Comparison of ENCODE assay signal across 24 cellular contexts in genomic region chr7:141527076-141527475, GRCh38. TPM values are rescaled to one million over a fixed set of nuclear protein-coding genes. Genes with fewer than 3 reads are reported as not detected.
DNase-seq lines count a peak whose midpoint lies in the region; ATAC-seq, FAIRE-seq and TF ChIP-seq lines count a peak whose summit lies in the region.
"Had no signal": no experiment of that assay in that cellular context is flagged by ENCODE, and none has a peak within 500 bp of the region (broad histone marks: within the 10 kb centered on the region; RNA-seq: fewer than 3 reads in every experiment).

No MANE protein-coding gene starts in this region.

- no peaks in the 10 kb centered on the region for H3K36me3 ChIP-seq in HCT116 (ENCODE audit: control insufficient read depth in 1 of 2, insufficient read depth in 2 of 2, low read length in 2 of 2)
- H3K36me3 ChIP-seq: BLaER1 treated with 17β-estradiol and CSF1 and Interleukin-3, amounts not matched to agents 10 nM and 100 nM had no signal

- H4K20me1 ChIP-seq in HCT116 (ENCODE audit: insufficient read depth), result no peaks in the 10 kb centered on the region
- H4K20me1 ChIP-seq: BLaER1 treated with 17β-estradiol and CSF1 and Interleukin-3, amounts not matched to agents 10 nM and 100 nM had no signal

- RAD21 ChIA-PET in HCT116 (lab: Charles Lee; ENCODE audit: low non-redundant PET in 1 of 2, low total read pairs in 2 of 2, uncharacterized antibody in 2 of 2, unreplicated experiment in 2 of 2), result no interaction called here

- peak overlapping the region; percentile 29 for H3K27ac Mint-ChIP-seq in T-helper 17 cell
- H3K27ac Mint-ChIP-seq: B cell; CD4-positive, alpha-beta T cell; CD8-positive, alpha-beta T cell had no signal

- no peaks in the 10 kb centered on the region for H3K9me2 ChIP-seq in HCT116 (ENCODE audit: insufficient read depth)

- no peaks in the 10 kb centered on the region for H3K79me2 ChIP-seq in HCT116 (ENCODE audit: insufficient read depth, low read length)

- H3K27me3 Mint-ChIP-seq in T-helper 17 cell, result peaks cover 48% of the 10 kb centered on the region

- H3K4me1 ChIP-seq in A549, result no peaks in the 10 kb centered on the region
- H3K4me1 ChIP-seq in HCT116 (ENCODE audit: control insufficient read depth in 1 of 2, insufficient read depth in 2 of 2, low read length in 2 of 2), result no peaks in the 10 kb centered on the region
- H3K4me1 ChIP-seq: Caco-2 had no signal

- H3K4me3 ChIP-seq in A549 (no peak overlapping the region), HCT116 (replicated peaks in 1 of 2; ENCODE audit: low read depth in 1 of 2, low read length in 2 of 2) (no peak overlapping the region)
- H3K4me3 ChIP-seq: BLaER1 treated with 17β-estradiol and CSF1 and Interleukin-3, amounts not matched to agents 10 nM and 100 nM; GM12878 had no signal

- no peak overlapping the region for H3K27ac ChIP-seq in A549
- no peak overlapping the region for H3K27ac ChIP-seq in HCT116 (ENCODE audit: low read depth, low read length)
- H3K27ac ChIP-seq: BLaER1 treated with 17β-estradiol and CSF1 and Interleukin-3, amounts not matched to agents 10 nM and 100 nM; C4-2B had no signal

- peaks cover 26% of the 10 kb centered on the region for H3K27me3 ChIP-seq in HCT116 (ENCODE audit: insufficient read depth, low read length)
- H3K27me3 ChIP-seq: BLaER1 treated with 17β-estradiol and CSF1 and Interleukin-3, amounts not matched to agents 10 nM and 100 nM had no signal

- TF ChIP-seq EP300 in A549 (IDR thresholded peaks at IDR 0.05), result no peak

- TF ChIP-seq RAD21 in A549 (conservative IDR thresholded peaks at IDR 0.05 in 1 of 2, IDR thresholded peaks at IDR 0.05 in 1 of 2) (no peak), HCT116 (IDR thresholded peaks at IDR 0.05; ENCODE audit: low read depth) (no peak)

- H2AFZ ChIP-seq in HCT116 (ENCODE audit: low read depth, low read length, poor library complexity, severe bottlenecking), result no peak overlapping the region

- H3K36me3 Mint-ChIP-seq in T-helper 17 cell (ENCODE audit: low read depth), result no peaks in the 10 kb centered on the region
- H3K36me3 Mint-ChIP-seq: CD8-positive, alpha-beta T cell had no signal

- H3K4me3 Mint-ChIP-seq in T-helper 17 cell, result no peak overlapping the region
- H3K4me3 Mint-ChIP-seq: B cell; CD4-positive, alpha-beta T cell; CD8-positive, alpha-beta T cell had no signal

- no peak overlapping the region for H3K4me2 ChIP-seq in A549
- H3K4me2 ChIP-seq in HCT116 (ENCODE audit: low read length), result no peak overlapping the region
- H3K4me2 ChIP-seq: BLaER1 treated with 17β-estradiol and CSF1 and Interleukin-3, amounts not matched to agents 10 nM and 100 nM had no signal

- TF ChIP-seq CTCF in A549 (IDR thresholded peaks at IDR 0.05) (no peak), HCT116 (IDR thresholded peaks at IDR 0.05 in 2 of 3, conservative IDR thresholded peaks at IDR 0.05 in 1 of 3; ENCODE audit: borderline replicate concordance in 1 of 3, insufficient read depth in 1 of 3, low read depth in 2 of 3, low read length in 2 of 3) (no peak)

- BruUV-seq in HCT116 (replicated peaks; lab: Mats Ljungman, UMichigan), result no TSS peak

- CTCF ChIA-PET in A549 (lab: Yijun Ruan, JAX), result no interaction called here
- CTCF ChIA-PET in HCT116 (lab: Charles Lee), result no interaction called here

- POLR2A ChIA-PET in A549 (lab: Yijun Ruan, JAX), result no interaction called here
- POLR2A ChIA-PET in HCT116 (lab: Charles Lee), result no interaction called here

- DNase-seq in A549 (ENCODE audit: low read depth in 1 of 2, low spot score in 1 of 2) (peak in 1 of 2 experiments; percentile 19), HCT116 (ENCODE audit: low read depth, low spot score) (no peak), HT1080 (ENCODE audit: low read depth) (peak; percentile 22), T-helper 17 cell (no peak), putamen (ENCODE audit: low spot score) (no peak), GDM1 (lab: John Stamatoyannopoulos, UW) (no peak), ureter (ENCODE audit: low spot score) (no peak)
- DNase-seq: 8988T; AML-193; Caco-2; Calu3; CD4-positive, alpha-beta T cell; CD8-positive, alpha-beta T cell; DMS79 treated with DMSO at 0.1 percent for 48 hours had no signal

- ATAC-seq in A549, result peak; percentile 47 to 79; a peak in 3 of 6 replicates
- ATAC-seq in HCT116, result peak; percentile 63
- no peak for ATAC-seq in T-helper 17 cell
- ATAC-seq in HG03108 (IDR thresholded peaks at IDR 0.05; ENCODE audit: unreplicated experiment), result no peak
- ATAC-seq: CD8-positive, alpha-beta T cell; GM12878 had no signal

- TF ChIP-seq POLR2A in A549 (IDR thresholded peaks at IDR 0.05; ENCODE audit: low read length) (no peak), HCT116 (IDR thresholded peaks at IDR 0.05; ENCODE audit: borderline replicate concordance, extremely low read depth, insufficient read depth, insufficient read length) (no peak)

- WGBS in A549 (ENCODE audit: missing lambda C conversion rate), result 19% methylated on average over 4 of the region's 4 CpGs

- H3K9ac ChIP-seq in HCT116 (ENCODE audit: low read length), result no peak overlapping the region
- H3K9ac ChIP-seq: BLaER1 treated with 17β-estradiol and CSF1 and Interleukin-3, amounts not matched to agents 10 nM and 100 nM had no signal

- intact Hi-C loops in HCT116 (cut with micrococcal nuclease), result no loop called here

- H3K9me3 ChIP-seq in A549, result no peaks in the 10 kb centered on the region
- no peaks in the 10 kb centered on the region for H3K9me3 ChIP-seq in HCT116 (ENCODE audit: control insufficient read depth in 1 of 2, insufficient read depth in 1 of 2, low read depth in 1 of 2, low read length in 2 of 2)
- no peaks in the 10 kb centered on the region for H3K9me3 ChIP-seq in T-helper 17 cell (ENCODE audit: control insufficient read depth, low read length, poor library complexity, severe bottlenecking)
- H3K9me3 ChIP-seq: BLaER1 treated with 17β-estradiol and CSF1 and Interleukin-3, amounts not matched to agents 10 nM and 100 nM; Caco-2 had no signal

- no peak for FAIRE-seq in A549 (lab: Jason Lieb, UNC)
- FAIRE-seq: A204.1, D721Med, G401.6, GM12892, GM18507 had no signal

- H3K4me1 Mint-ChIP-seq in T-helper 17 cell, result no peaks in the 10 kb centered on the region
- H3K4me1 Mint-ChIP-seq: B cell had no signal

TF ChIP-seq in A549, 52 proteins besides CTCF, POLR2A, EP300 and RAD21:
- no peak for TF ChIP-seq NPAS2 (CRISPR knock-in tag; IDR thresholded peaks at IDR 0.05; ENCODE audit: borderline replicate concordance)
- TF ChIP-seq FOXS1 (CRISPR knock-in tag; IDR thresholded peaks at IDR 0.05), result no peak
- no peak for TF ChIP-seq RCOR1 (IDR thresholded peaks at IDR 0.05; ENCODE audit: low read depth, low read length)
- no peak for TF ChIP-seq GATA3 (IDR thresholded peaks at IDR 0.05; ENCODE audit: borderline replicate concordance)

TF ChIP-seq in HCT116, 20 proteins besides CTCF, POLR2A, EP300 and RAD21:
- TF ChIP-seq ZBTB33 (IDR thresholded peaks at IDR 0.05; ENCODE audit: extremely low read depth, insufficient replicate concordance, low read length), result no peak
- TF ChIP-seq MAX (IDR thresholded peaks at IDR 0.05), result no peak
- no peak for TF ChIP-seq TCF7L2 (IDR thresholded peaks at IDR 0.05; ENCODE audit: borderline replicate concordance, extremely low read depth, insufficient read depth, insufficient read length)
- no peak for TF ChIP-seq SIN3A (IDR thresholded peaks at IDR 0.05; ENCODE audit: low read depth)
- TF ChIP-seq SP1 (IDR thresholded peaks at IDR 0.05; ENCODE audit: low read depth), result no peak

RNA-seq across cellular contexts. Expression of gene AGK, which starts 24.1 kb away (rescaled TPM):
- 60.8 and 63.5 TPM in 2 replicates for polyA plus RNA-seq in A549 (2011; rRNA removed)
- polyA plus RNA-seq in A549 (2012; cell fraction: cytosol; rRNA removed), result 32.7 and 33.8 TPM in 2 replicates
- polyA plus RNA-seq in A549 (2012; cell fraction: nucleus; rRNA removed), result 37.3 and 47.3 TPM in 2 replicates
- 29.6 to 36.2 TPM (median 30.4 TPM) in 3 replicates for polyA plus RNA-seq in A549 (2017; fragmentation: RNase III; extraction: RNeasy Plus Mini Kit Qiagen cat#74134 plus additional on column Dnase treatment)
- polyA minus RNA-seq in A549 (2011; rRNA and poly(A)+ RNA removed), result 33.6 and 37.4 TPM in 2 replicates
- 36.3 TPM for total RNA-seq in HCT116 (2021; ENCODE audit: unreplicated experiment)
- 15.3 and 19.9 TPM in 2 replicates for polyA plus RNA-seq in HCT116 (2012)
- total RNA-seq in HT1080 (2014; rRNA removed; shearing (Covaris generic)), result 57.9 and 58.3 TPM in 2 replicates
- polyA plus RNA-seq in HT1080 (2015; cell fraction: cytosol; rRNA removed), result 33.7 and 34.7 TPM in 2 replicates
- polyA plus RNA-seq in HT1080 (2015; cell fraction: nucleus; rRNA removed), result 64.3 and 69.4 TPM in 2 replicates
- 10 to 100 TPM; 25.9 to 27.4 TPM for total RNA-seq in T-helper 17 cell
- 43.0 TPM for total RNA-seq in ureter

Comparison
In these comparisons a context has a peak if more than half of its experiments do, and no peak if none do; other contexts are left out.
1. ATAC-seq: peak in A549 (2 of 2) and HCT116 (single experiment); none in T-helper 17 cell (single experiment) and HG03108 (single experiment).